29 cellular contexts compared by ENCODE assay signal in the genomic region with DNA sequence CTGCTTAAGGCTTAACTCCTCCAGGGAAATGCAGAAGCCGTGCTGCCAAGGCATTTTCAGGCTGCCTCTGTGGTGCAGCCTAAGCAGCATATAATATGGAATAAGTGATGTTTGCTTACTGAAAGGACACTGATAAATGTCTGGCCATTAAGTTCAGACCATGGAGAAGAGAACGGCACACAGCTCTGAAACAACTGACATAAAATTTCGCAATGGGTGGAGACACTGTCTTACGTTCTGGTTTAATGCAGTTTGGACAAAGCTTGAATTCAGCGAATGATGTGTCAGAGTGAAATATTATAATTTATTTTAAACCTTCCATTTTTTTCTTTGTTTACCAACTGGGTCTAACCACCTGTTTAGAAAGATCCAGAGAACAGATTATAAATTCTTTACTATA. TPM values are rescaled to one million over a fixed set of nuclear protein-coding genes. Genes with fewer than 3 reads are reported as not detected.
"Had no signal": no experiment of that assay in that cellular context is flagged by ENCODE, and none has a peak within 500 bp of the region (broad histone marks: within the 10 kb centered on the region; RNA-seq: fewer than 3 reads in every experiment).

No MANE protein-coding gene starts in this region.

- H3K36me3 ChIP-seq: heart right ventricle, suprapubic skin, tibial artery, WERI-Rb-1 had no signal

- H3K4me1 ChIP-seq: heart right ventricle, suprapubic skin, tibial artery had no signal

- H3K27ac ChIP-seq: heart right ventricle, suprapubic skin, tibial artery, WERI-Rb-1 had no signal

- FAIRE-seq: bronchial epithelial cell, TTC549 had no signal

- H3K4me3 ChIP-seq: heart right ventricle, mucosa of descending colon, suprapubic skin, tibial artery had no signal

- H3K27me3 Mint-ChIP-seq: central memory CD8-positive, alpha-beta T cell; dendritic cell treated with granulocyte-macrophage colony-stimulating factor and Interleukin-4, amounts not matched to agents 40 ng/mL and 50 ng/mL, for 4 days had no signal

- H3K27ac Mint-ChIP-seq: activated CD4-positive, alpha-beta T cell treated with anti-CD3 and anti-CD28 coated beads, Interleukin-2, amount 10 ng/mL, durations not matched to agents 7 days and 5 days; activated CD8-positive, alpha-beta T cell treated with anti-CD3 and anti-CD28 coated beads for 36 hours; activated naive CD4-positive, alpha-beta T cell treated with anti-CD3 and anti-CD28 coated beads, Interleukin-2, amount 50 U/mL, for 24 hours; activated naive CD8-positive, alpha-beta T cell treated with anti-CD3 and anti-CD28 coated beads, Interleukin-2, amount 50 U/mL, for 24 hours; dendritic cell treated with granulocyte-macrophage colony-stimulating factor and Interleukin-4, amounts not matched to agents 40 ng/mL and 50 ng/mL, for 4 days; endodermal cell; nephron; stimulated activated naive B cell treated with anti-CD40 and anti-IgM and Interleukin-4, amounts not matched to agents 10 μg/mL and 1 μg/mL and 100 μg/mL, for 72 hours; T-helper 1 cell treated with Interleukin-12 subunit alpha and Interleukin-12 subunit beta and Interleukin-4 antibody, amounts not matched to agents 30 μg/mL and 1 μg/mL, for 36 hours had no signal

- H3K36me3 Mint-ChIP-seq: activated naive CD4-positive, alpha-beta T cell treated with anti-CD3 and anti-CD28 coated beads, Interleukin-2, amount 50 U/mL, for 24 hours; stimulated activated naive B cell treated with anti-CD40 and anti-IgM and Interleukin-4, amounts not matched to agents 10 μg/mL and 1 μg/mL and 100 μg/mL, for 72 hours had no signal

- H3K27me3 ChIP-seq: suprapubic skin, tibial artery had no signal

- DNase-seq: activated CD4-positive, alpha-beta T cell treated with anti-CD3 and anti-CD28 coated beads, Interleukin-2, amount 10 ng/mL, durations not matched to agents 7 days and 5 days; activated naive CD8-positive, alpha-beta T cell treated with anti-CD3 and anti-CD28 coated beads, Interleukin-2, amount 50 U/mL, for 24 hours; activated T-cell treated with anti-CD3 and anti-CD28 coated beads, Interleukin-2, amount 50 U/mL, for 4 hours; amygdala; endodermal cell; foreskin melanocyte; heart right ventricle; left ventricle myocardium superior; mucosa of descending colon; posterior cingulate gyrus; right cardiac atrium; stimulated activated CD4-positive, alpha-beta T cell treated with anti-CD3 and anti-CD28 coated beads, Interleukin-15, amount 100 ng/mL, for 24 hours; stimulated activated CD4-positive, alpha-beta T cell treated with anti-CD3 and anti-CD28 coated beads, Interleukin-2, amount 100 ng/mL, for 24 hours; stimulated activated naive B cell treated with anti-CD40 and anti-IgM and Interleukin-4, amounts not matched to agents 10 μg/mL and 1 μg/mL and 100 μg/mL, for 72 hours; T-helper 9 cell; tibial artery; WERI-Rb-1 had no signal

- H3K9me3 Mint-ChIP-seq: activated CD4-positive, alpha-beta T cell treated with anti-CD3 and anti-CD28 coated beads, Interleukin-2, amount 10 ng/mL, durations not matched to agents 7 days and 5 days; activated CD8-positive, alpha-beta T cell treated with anti-CD3 and anti-CD28 coated beads for 36 hours; activated naive CD4-positive, alpha-beta T cell treated with anti-CD3 and anti-CD28 coated beads, Interleukin-2, amount 50 U/mL, for 24 hours; activated T-cell treated with anti-CD3 and anti-CD28 coated beads, Interleukin-2, amount 50 U/mL, for 4 hours; activated T-helper 2 cell treated with anti-CD3 and anti-CD28 coated beads, Interferon-gamma antibody, Interleukin-2, Interleukin-4, amounts not matched to agents 10 μg/mL and 5 μg/mL and 100 μg/mL, durations not matched to agents 14 hours and 24 hours and 36 hours; central memory CD8-positive, alpha-beta T cell; dendritic cell treated with granulocyte-macrophage colony-stimulating factor and Interleukin-4, amounts not matched to agents 40 ng/mL and 50 ng/mL, for 4 days; endodermal cell; nephron; stimulated activated naive B cell treated with anti-CD40 and anti-IgM and Interleukin-4, amounts not matched to agents 10 μg/mL and 1 μg/mL and 100 μg/mL, for 72 hours; T-helper 1 cell treated with Interleukin-12 subunit alpha and Interleukin-12 subunit beta and Interleukin-4 antibody, amounts not matched to agents 30 μg/mL and 1 μg/mL, for 36 hours had no signal

- H3K4me3 Mint-ChIP-seq: activated CD4-positive, alpha-beta T cell treated with anti-CD3 and anti-CD28 coated beads, Interleukin-2, amount 10 ng/mL, durations not matched to agents 7 days and 5 days; activated CD8-positive, alpha-beta T cell treated with anti-CD3 and anti-CD28 coated beads for 36 hours; activated naive CD4-positive, alpha-beta T cell treated with anti-CD3 and anti-CD28 coated beads, Interleukin-2, amount 50 U/mL, for 24 hours; activated naive CD8-positive, alpha-beta T cell treated with anti-CD3 and anti-CD28 coated beads, Interleukin-2, amount 50 U/mL, for 24 hours; activated T-cell treated with anti-CD3 and anti-CD28 coated beads, Interleukin-2, amount 50 U/mL, for 4 hours; central memory CD8-positive, alpha-beta T cell; dendritic cell treated with granulocyte-macrophage colony-stimulating factor and Interleukin-4, amounts not matched to agents 40 ng/mL and 50 ng/mL, for 4 days; endodermal cell; nephron; stimulated activated naive B cell treated with anti-CD40 and anti-IgM and Interleukin-4, amounts not matched to agents 10 μg/mL and 1 μg/mL and 100 μg/mL, for 72 hours; T-helper 1 cell treated with Interleukin-12 subunit alpha and Interleukin-12 subunit beta and Interleukin-4 antibody, amounts not matched to agents 30 μg/mL and 1 μg/mL, for 36 hours had no signal

- H3K9me3 ChIP-seq: heart right ventricle, mucosa of descending colon, suprapubic skin, tibial artery had no signal

- ATAC-seq: activated CD8-positive, alpha-beta T cell treated with anti-CD3 and anti-CD28 coated beads for 36 hours; activated naive CD8-positive, alpha-beta T cell treated with anti-CD3 and anti-CD28 coated beads, Interleukin-2, amount 50 U/mL, for 24 hours; esophagus mucosa; heart right ventricle; left ventricle myocardium superior; mucosa of descending colon; right cardiac atrium; stimulated activated naive B cell treated with anti-CD40 and anti-IgM and Interleukin-4, amounts not matched to agents 10 μg/mL and 1 μg/mL and 100 μg/mL, for 72 hours had no signal

- H3K4me1 Mint-ChIP-seq: activated CD4-positive, alpha-beta T cell treated with anti-CD3 and anti-CD28 coated beads, Interleukin-2, amount 10 ng/mL, durations not matched to agents 7 days and 5 days; activated naive CD4-positive, alpha-beta T cell treated with anti-CD3 and anti-CD28 coated beads, Interleukin-2, amount 50 U/mL, for 24 hours; activated naive CD8-positive, alpha-beta T cell treated with anti-CD3 and anti-CD28 coated beads, Interleukin-2, amount 50 U/mL, for 24 hours; central memory CD8-positive, alpha-beta T cell; endodermal cell; nephron; stimulated activated naive B cell treated with anti-CD40 and anti-IgM and Interleukin-4, amounts not matched to agents 10 μg/mL and 1 μg/mL and 100 μg/mL, for 72 hours had no signal

RNA-seq across cellular contexts. Expression of a gene that starts 27.2 kb away (rescaled TPM):
- total RNA-seq: activated CD4-positive, alpha-beta T cell treated with anti-CD3 and anti-CD28 coated beads, Interleukin-2, amount 10 ng/mL, durations not matched to agents 7 days and 5 days; activated CD8-positive, alpha-beta T cell treated with anti-CD3 and anti-CD28 coated beads for 36 hours; activated T-cell treated with anti-CD3 and anti-CD28 coated beads, Interleukin-2, amount 50 U/mL, for 4 hours; activated T-helper 2 cell treated with anti-CD3 and anti-CD28 coated beads, Interferon-gamma antibody, Interleukin-2, Interleukin-4, amounts not matched to agents 10 μg/mL and 5 μg/mL and 100 μg/mL, durations not matched to agents 14 hours and 24 hours and 36 hours; lung microvascular endothelial cell had no signal
